In genomic region chr10:4504550-4504949, GRCh38 we compare ENCODE assay signal across 29 cellular contexts.
"Had no signal": no experiment of that assay in that cellular context is flagged by ENCODE, and none has a peak within 500 bp of the region (broad histone marks: within the 10 kb centered on the region; RNA-seq: fewer than 3 reads in every experiment).

No MANE protein-coding gene starts in this region.

- H3K4me1 Mint-ChIP-seq: activated CD4-positive, alpha-beta T cell treated with anti-CD3 and anti-CD28 coated beads for 36 hours; activated CD4-positive, alpha-beta T cell treated with anti-CD3 and anti-CD28 coated beads, Interleukin-2, amount 10 ng/mL, durations not matched to agents 24 days and 14 days; activated CD8-positive, alpha-beta memory T cell treated with anti-CD3 and anti-CD28 coated beads, Interleukin-2, amount 10 ng/mL, durations not matched to agents 7 days and 5 days; activated naive CD4-positive, alpha-beta T cell treated with anti-CD3 and anti-CD28 coated beads, Interleukin-2, amount 10 ng/mL, durations not matched to agents 7 days and 5 days; activated naive CD8-positive, alpha-beta T cell treated with anti-CD3 and anti-CD28 coated beads, Interleukin-2, amount 10 ng/mL, durations not matched to agents 7 days and 5 days; central memory CD8-positive, alpha-beta T cell; endodermal cell had no signal

- H3K4me3 ChIP-seq: ascending aorta, breast epithelium, cardiac muscle cell, coronary artery, dorsolateral prefrontal cortex had no signal

- ATAC-seq: activated CD4-positive, alpha-beta T cell treated with anti-CD3 and anti-CD28 coated beads for 36 hours; activated CD8-positive, alpha-beta memory T cell treated with anti-CD3 and anti-CD28 coated beads, Interleukin-2, amount 10 ng/mL, durations not matched to agents 7 days and 5 days; activated CD8-positive, alpha-beta T cell treated with anti-CD3 and anti-CD28 coated beads, Interleukin-2, amount 10 ng/mL, durations not matched to agents 7 days and 5 days; activated naive CD4-positive, alpha-beta T cell treated with anti-CD3 and anti-CD28 coated beads, Interleukin-2, amount 50 U/mL, for 72 hours; esophagus mucosa had no signal

- H3K36me3 Mint-ChIP-seq: activated CD4-positive, alpha-beta memory T cell treated with anti-CD3 and anti-CD28 coated beads for 36 hours; activated CD8-positive, alpha-beta memory T cell treated with anti-CD3 and anti-CD28 coated beads, Interleukin-2, amount 10 ng/mL, durations not matched to agents 7 days and 5 days; activated naive CD4-positive, alpha-beta T cell treated with anti-CD3 and anti-CD28 coated beads, Interleukin-2, amount 10 ng/mL, durations not matched to agents 7 days and 5 days; activated naive CD4-positive, alpha-beta T cell treated with anti-CD3 and anti-CD28 coated beads, Interleukin-2, amount 50 U/mL, for 72 hours; activated naive CD8-positive, alpha-beta T cell treated with anti-CD3 and anti-CD28 coated beads, Interleukin-2, amount 10 ng/mL, durations not matched to agents 7 days and 5 days; brain had no signal

- H3K4me1 ChIP-seq: breast epithelium had no signal

- H3K27me3 ChIP-seq: ascending aorta, breast epithelium, cardiac muscle cell had no signal

- H3K9me3 Mint-ChIP-seq: activated CD4-positive, alpha-beta memory T cell treated with anti-CD3 and anti-CD28 coated beads for 36 hours; activated CD4-positive, alpha-beta T cell treated with anti-CD3 and anti-CD28 coated beads, Interleukin-2, amount 10 ng/mL, durations not matched to agents 24 days and 14 days; activated naive CD4-positive, alpha-beta T cell treated with anti-CD3 and anti-CD28 coated beads, Interleukin-2, amount 10 ng/mL, durations not matched to agents 7 days and 5 days; activated naive CD4-positive, alpha-beta T cell treated with anti-CD3 and anti-CD28 coated beads, Interleukin-2, amount 50 U/mL, for 72 hours; activated naive CD8-positive, alpha-beta T cell treated with anti-CD3 and anti-CD28 coated beads, Interleukin-2, amount 10 ng/mL, durations not matched to agents 7 days and 5 days; activated T-helper 1 cell treated with anti-CD3 and anti-CD28 coated beads, Interleukin-12 subunit alpha, Interleukin-12 subunit beta, Interleukin-2, Interleukin-4 antibody, amounts not matched to agents 30 ng/mL and 10 ng/mL and 1 ng/mL, durations not matched to agents 14 hours and 24 hours and 36 hours; brain; central memory CD8-positive, alpha-beta T cell; dendritic cell treated with granulocyte-macrophage colony-stimulating factor and Interleukin-4, amounts not matched to agents 40 ng/mL and 50 ng/mL, for 4 days; endodermal cell had no signal

- H3K27me3 Mint-ChIP-seq: activated CD4-positive, alpha-beta memory T cell treated with anti-CD3 and anti-CD28 coated beads for 36 hours; activated CD4-positive, alpha-beta T cell treated with anti-CD3 and anti-CD28 coated beads for 36 hours; activated CD8-positive, alpha-beta memory T cell treated with anti-CD3 and anti-CD28 coated beads, Interleukin-2, amount 10 ng/mL, durations not matched to agents 7 days and 5 days had no signal

- H3K36me3 ChIP-seq: ascending aorta, breast epithelium, cardiac muscle cell had no signal

- H3K27ac ChIP-seq: ascending aorta, breast epithelium, cardiac muscle cell, coronary artery, dorsolateral prefrontal cortex had no signal

- H3K27ac Mint-ChIP-seq: activated CD4-positive, alpha-beta memory T cell treated with anti-CD3 and anti-CD28 coated beads for 36 hours; activated CD4-positive, alpha-beta T cell treated with anti-CD3 and anti-CD28 coated beads for 36 hours; activated CD4-positive, alpha-beta T cell treated with anti-CD3 and anti-CD28 coated beads, Interleukin-2, amount 10 ng/mL, durations not matched to agents 24 days and 14 days; activated CD8-positive, alpha-beta memory T cell treated with anti-CD3 and anti-CD28 coated beads, Interleukin-2, amount 10 ng/mL, durations not matched to agents 7 days and 5 days; activated CD8-positive, alpha-beta T cell treated with anti-CD3 and anti-CD28 coated beads, Interleukin-2, amount 10 ng/mL, durations not matched to agents 7 days and 5 days; activated naive CD4-positive, alpha-beta T cell treated with anti-CD3 and anti-CD28 coated beads, Interleukin-2, amount 10 ng/mL, durations not matched to agents 7 days and 5 days; activated naive CD4-positive, alpha-beta T cell treated with anti-CD3 and anti-CD28 coated beads, Interleukin-2, amount 50 U/mL, for 72 hours; activated naive CD8-positive, alpha-beta T cell treated with anti-CD3 and anti-CD28 coated beads, Interleukin-2, amount 10 ng/mL, durations not matched to agents 7 days and 5 days; activated T-helper 1 cell treated with anti-CD3 and anti-CD28 coated beads, Interleukin-12 subunit alpha, Interleukin-12 subunit beta, Interleukin-2, Interleukin-4 antibody, amounts not matched to agents 30 ng/mL and 10 ng/mL and 1 ng/mL, durations not matched to agents 14 hours and 24 hours and 36 hours; brain; dendritic cell treated with granulocyte-macrophage colony-stimulating factor and Interleukin-4, amounts not matched to agents 40 ng/mL and 50 ng/mL, for 4 days; endodermal cell had no signal

- DNase-seq: activated CD4-positive, alpha-beta memory T cell treated with anti-CD3 and anti-CD28 coated beads for 36 hours; activated CD4-positive, alpha-beta T cell treated with anti-CD3 and anti-CD28 coated beads for 36 hours; activated CD4-positive, alpha-beta T cell treated with anti-CD3 and anti-CD28 coated beads, Interleukin-2, amount 10 ng/mL, durations not matched to agents 24 days and 14 days; activated CD4-positive, CD25-positive, alpha-beta regulatory T cell; activated CD4-positive, CD25-positive, alpha-beta regulatory T cell treated with anti-CD3 and anti-CD28 coated beads, Interleukin-2, amount 50 U/mL, for 72 hours; activated CD8-positive, alpha-beta memory T cell treated with anti-CD3 and anti-CD28 coated beads, Interleukin-2, amount 10 ng/mL, durations not matched to agents 7 days and 5 days; activated CD8-positive, alpha-beta memory T cell treated with anti-CD3 and anti-CD28 coated beads, Interleukin-2, amount 50 U/mL, for 4 hours; activated CD8-positive, alpha-beta T cell treated with anti-CD3 and anti-CD28 coated beads, Interleukin-2, amount 10 ng/mL, durations not matched to agents 7 days and 5 days; activated gamma-delta T cell; activated naive CD4-positive, alpha-beta T cell; activated naive CD4-positive, alpha-beta T cell treated with anti-CD3 and anti-CD28 coated beads, Interleukin-2, amount 10 ng/mL, durations not matched to agents 7 days and 5 days; activated naive CD8-positive, alpha-beta T cell treated with anti-CD3 and anti-CD28 coated beads, Interleukin-2, amount 10 ng/mL, durations not matched to agents 7 days and 5 days; activated T-cell treated with anti-CD3 and anti-CD28 coated beads, Interleukin-2, amount 50 U/mL, for 1 hour; activated T-cell treated with anti-CD3 and anti-CD28 coated beads, Interleukin-2, amount 50 U/mL, for 48 hours; dorsolateral prefrontal cortex; effector memory CD4-positive, alpha-beta T cell; endodermal cell; foreskin fibroblast; T-helper 2 cell had no signal

- H3K9me3 ChIP-seq: ascending aorta, breast epithelium had no signal

- H3K4me3 Mint-ChIP-seq: activated CD4-positive, alpha-beta memory T cell treated with anti-CD3 and anti-CD28 coated beads for 36 hours; activated CD4-positive, alpha-beta T cell treated with anti-CD3 and anti-CD28 coated beads for 36 hours; activated CD4-positive, alpha-beta T cell treated with anti-CD3 and anti-CD28 coated beads, Interleukin-2, amount 10 ng/mL, durations not matched to agents 24 days and 14 days; activated CD8-positive, alpha-beta memory T cell treated with anti-CD3 and anti-CD28 coated beads, Interleukin-2, amount 10 ng/mL, durations not matched to agents 7 days and 5 days; activated CD8-positive, alpha-beta T cell treated with anti-CD3 and anti-CD28 coated beads, Interleukin-2, amount 10 ng/mL, durations not matched to agents 7 days and 5 days; activated naive CD4-positive, alpha-beta T cell treated with anti-CD3 and anti-CD28 coated beads, Interleukin-2, amount 10 ng/mL, durations not matched to agents 7 days and 5 days; activated naive CD8-positive, alpha-beta T cell treated with anti-CD3 and anti-CD28 coated beads, Interleukin-2, amount 10 ng/mL, durations not matched to agents 7 days and 5 days; activated T-helper 1 cell treated with anti-CD3 and anti-CD28 coated beads, Interleukin-12 subunit alpha, Interleukin-12 subunit beta, Interleukin-2, Interleukin-4 antibody, amounts not matched to agents 30 ng/mL and 10 ng/mL and 1 ng/mL, durations not matched to agents 14 hours and 24 hours and 36 hours; brain; central memory CD8-positive, alpha-beta T cell; dendritic cell treated with granulocyte-macrophage colony-stimulating factor and Interleukin-4, amounts not matched to agents 40 ng/mL and 50 ng/mL, for 4 days; endodermal cell had no signal
